Comparison of ENCODE assay signal across 34 cellular contexts in genomic region chr14:34070917-34071407, GRCh38.
"Had no signal": no experiment of that assay in that cellular context is flagged by ENCODE, and none has a peak within 500 bp of the region (broad histone marks: within the 10 kb centered on the region; RNA-seq: fewer than 3 reads in every experiment).

No MANE protein-coding gene starts in this region.

- H3K27ac ChIP-seq: KMS-11 had no signal

- H3K36me3 ChIP-seq: MG63 had no signal

- H3K4me3 ChIP-seq: MG63 had no signal

- H3K4me2 ChIP-seq: KMS-11 had no signal

- H3K9me3 ChIP-seq: MG63 had no signal

- DNase-seq: Karpas-422, Kasumi-1, MG63, MM.1S, MV-4-11, NCI-H1048, NCI-H1092, NCI-H1092 treated with DMSO at 0.1 percent for 48 hours, NCI-H1105, NCI-H1105 treated with DMSO at 0.1 percent for 48 hours, NCI-H1417, NCI-H1417 treated with DMSO at 0.1 percent for 48 hours, NCI-H1436, NCI-H1436 treated with DMSO at 0.1 percent for 48 hours, NCI-H146, NCI-H1694, NCI-H1694 treated with DMSO at 0.1 percent for 48 hours, NCI-H187, NCI-H187 treated with DMSO at 0.1 percent for 48 hours, NCI-H1930, NCI-H2029, NCI-H2029 treated with DMSO at 0.1 percent for 48 hours, NCI-H2081, NCI-H2081 treated with DMSO at 0.1 percent for 48 hours, NCI-H2107, NCI-H2171, NCI-H2171 treated with DMSO at 0.1 percent for 48 hours, NCI-H2227 treated with DMSO at 0.1 percent for 48 hours, NCI-H226, NCI-H345, NCI-H446, NCI-H446 treated with DMSO at 0.1 percent for 48 hours, NCI-H510A had no signal

- H3K9ac ChIP-seq: KMS-11 had no signal

- H3K27me3 ChIP-seq: MG63 had no signal
